Comparison of ENCODE assay signal across 1 cellular context in genomic region chr6:166720859-166721258, GRCh38.
TF ChIP-seq lines count a peak whose summit lies in the region.

No MANE protein-coding gene starts in this region.

TF ChIP-seq in K562, 482 proteins besides CTCF, POLR2A, EP300 and RAD21 (continued from another document):
- TF ChIP-seq SETDB1 (IDR thresholded peaks at IDR 0.05; ENCODE audit: low read length), result no peak
- TF ChIP-seq PHB2 (IDR thresholded peaks at IDR 0.05; ENCODE audit: low read depth), result no peak
- TF ChIP-seq MIER1 (IDR thresholded peaks at IDR 0.05; ENCODE audit: low read depth), result no peak
- TF ChIP-seq ATF4 (CRISPR knock-in tag; IDR thresholded peaks at IDR 0.05), result no peak
- no peak for TF ChIP-seq LARP7 (IDR thresholded peaks at IDR 0.05)
- no peak for TF ChIP-seq RAD51 (IDR thresholded peaks at IDR 0.05; ENCODE audit: borderline replicate concordance, low read depth)
- TF ChIP-seq HDAC1 (IDR thresholded peaks at IDR 0.05), result no peak
- TF ChIP-seq SMAD3 (CRISPR knock-in tag; conservative IDR thresholded peaks at IDR 0.05), result no peak
- TF ChIP-seq SIX5 (IDR thresholded peaks at IDR 0.05; ENCODE audit: borderline replicate concordance in 1 of 2, insufficient read depth in 1 of 2, low read depth in 1 of 2, low read length in 2 of 2), result no peak
